Comparison of ENCODE assay signal across 1 cellular context in genomic region chr1:2554621-2555387, GRCh38.
TF ChIP-seq lines count a peak whose summit lies in the region.

No MANE protein-coding gene starts in this region.

TF ChIP-seq in IMR-90, 13 proteins besides CTCF, POLR2A, EP300 and RAD21 (continued from another document):
- no peak for TF ChIP-seq USF2 (IDR thresholded peaks at IDR 0.05; ENCODE audit: low read depth, low read length)
- TF ChIP-seq MAFK (IDR thresholded peaks at IDR 0.05; ENCODE audit: low read depth, low read length) = no peak
- no peak for TF ChIP-seq RCOR1 (IDR thresholded peaks at IDR 0.05; ENCODE audit: insufficient replicate concordance, low read length)
- no peak for TF ChIP-seq SMC3 (IDR thresholded peaks at IDR 0.05; ENCODE audit: low read depth, low read length)
- TF ChIP-seq RFX5 (IDR thresholded peaks at IDR 0.05; ENCODE audit: low read depth, low read length) = no peak
- TF ChIP-seq BHLHE40 (IDR thresholded peaks at IDR 0.05; ENCODE audit: low read depth, low read length) = no peak
- TF ChIP-seq CHD1 (IDR thresholded peaks at IDR 0.05; ENCODE audit: low read depth, low read length) = no peak
- no peak for TF ChIP-seq ELK1 (IDR thresholded peaks at IDR 0.05; ENCODE audit: borderline replicate concordance, low read depth, low read length)
